In genomic region chr7:86257894-86258293, GRCh38 we compare ENCODE assay signal across 33 cellular contexts.
"Had no signal": no experiment of that assay in that cellular context is flagged by ENCODE, and none has a peak within 500 bp of the region (broad histone marks: within the 10 kb centered on the region; RNA-seq: fewer than 3 reads in every experiment).

No MANE protein-coding gene starts in this region.

- H3K4me3 Mint-ChIP-seq: T-cell had no signal

- DNase-seq: Kasumi-1, MG63, NCI-H1048, NCI-H1092 treated with DMSO at 0.1 percent for 48 hours, NCI-H1105 treated with DMSO at 0.1 percent for 48 hours, NCI-H1417, NCI-H1436, NCI-H146, NCI-H1694, NCI-H187, NCI-H1930, NCI-H2029 treated with DMSO at 0.1 percent for 48 hours, NCI-H2081 treated with DMSO at 0.1 percent for 48 hours, NCI-H2107, NCI-H2171, NCI-H226, NCI-H446 treated with DMSO at 0.1 percent for 48 hours, NCI-H510A, NCI-H524, NCI-H526, NCI-H69, NCI-H748 treated with DMSO at 0.1 percent for 48 hours, NCI-H82, PC-9, SHP77, SIG-M5, SJCRH30, T-cell had no signal

- H3K27me3 Mint-ChIP-seq: T-cell had no signal

- H3K27ac Mint-ChIP-seq: T-cell had no signal

- H3K27me3 ChIP-seq: MG63, SJCRH30 had no signal

- ATAC-seq: Panc1, Right ventricle myocardium inferior, SK-N-SH treated with all-trans-retinoic acid at 6 μM for 48 hours, T-cell had no signal

- H3K4me1 ChIP-seq: SJCRH30 had no signal

- H3K36me3 ChIP-seq: MG63, SJCRH30 had no signal

- H2AFZ ChIP-seq: PC-9 had no signal

- H3K4me2 ChIP-seq: PC-9 had no signal

- H3K27ac ChIP-seq: PC-9, RWPE1, SJCRH30, SK-N-MC had no signal

- H3K4me3 ChIP-seq: MG63, PC-9, SJCRH30, SK-N-MC had no signal

- H3K9me3 ChIP-seq: SJCRH30 had no signal

- H3K4me1 Mint-ChIP-seq: T-cell had no signal

- H3K36me3 Mint-ChIP-seq: T-cell had no signal
